16 cellular contexts compared by ENCODE assay signal in the genomic region with DNA sequence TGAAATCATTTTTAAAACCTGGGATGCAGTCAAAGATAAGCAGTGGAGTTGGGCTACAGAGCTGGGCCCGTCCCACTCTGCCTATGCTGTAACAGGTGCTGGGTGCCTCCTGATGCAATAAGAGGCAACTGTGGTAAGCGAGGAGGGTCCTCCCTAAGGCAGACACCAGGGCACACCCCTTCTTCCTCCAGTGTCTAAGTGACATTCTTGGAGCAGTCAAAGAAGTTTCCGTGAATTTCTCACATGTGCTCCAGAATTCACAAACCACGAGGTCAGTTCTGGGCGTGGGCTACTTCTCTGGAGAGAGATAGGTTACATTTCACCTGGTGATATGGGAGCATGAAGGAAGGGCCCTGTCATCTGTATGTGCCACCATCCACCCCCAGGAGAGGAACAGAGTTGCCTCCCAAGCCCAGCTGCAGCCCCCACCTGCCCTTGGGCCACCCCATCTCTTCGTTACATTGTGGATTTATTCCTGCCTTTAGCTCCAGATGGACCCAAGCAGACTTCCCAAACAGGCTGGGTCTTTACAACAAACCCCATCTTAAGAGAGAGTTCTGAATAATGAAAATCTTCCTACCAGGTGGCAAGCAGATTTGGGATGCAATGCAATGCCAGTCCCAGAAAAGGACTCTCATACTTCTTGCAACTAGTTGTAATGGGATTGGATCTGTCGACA.
"Had no signal": no experiment of that assay in that cellular context is flagged by ENCODE, and none has a peak within 500 bp of the region (broad histone marks: within the 10 kb centered on the region; RNA-seq: fewer than 3 reads in every experiment).

No MANE protein-coding gene starts in this region.

- H3K27me3 ChIP-seq: ascending aorta, breast epithelium, transverse colon, uterus had no signal

- DNase-seq: activated CD4-positive, alpha-beta T cell treated with anti-CD3 and anti-CD28 coated beads, Interleukin-2, amount 10 ng/mL, durations not matched to agents 7 days and 5 days; activated CD8-positive, alpha-beta T cell treated with anti-CD3 and anti-CD28 coated beads, Interleukin-2, amount 10 ng/mL, durations not matched to agents 7 days and 5 days; activated naive CD4-positive, alpha-beta T cell treated with anti-CD3 and anti-CD28 coated beads, Interleukin-2, amount 50 U/mL, for 16 hours; activated T-cell treated with anti-CD3 and anti-CD28 coated beads, Interleukin-2, amount 50 U/mL, for 4 hours; dermis blood vessel endothelial cell; effector memory CD8-positive, alpha-beta T cell; left colon; midbrain; stimulated activated naive CD8-positive, alpha-beta T cell treated with anti-CD3 and anti-CD28 coated beads, Interleukin-15, Interleukin-2, amounts not matched to agents 100 U/mL and 50 U/mL, for 24 hours; transverse colon; uterus had no signal

- ATAC-seq: activated CD4-positive, CD25-positive, alpha-beta regulatory T cell treated with anti-CD3 and anti-CD28 coated beads, Interleukin-2, amount 50 U/mL, for 24 hours; activated CD8-positive, alpha-beta T cell treated with anti-CD3 and anti-CD28 coated beads, Interleukin-2, amount 10 ng/mL, durations not matched to agents 7 days and 5 days; activated T-cell treated with anti-CD3 and anti-CD28 coated beads, Interleukin-2, amount 50 U/mL, for 4 hours; effector memory CD8-positive, alpha-beta T cell; left colon; stimulated activated naive CD8-positive, alpha-beta T cell treated with anti-CD3 and anti-CD28 coated beads, Interleukin-15, Interleukin-2, amounts not matched to agents 100 U/mL and 50 U/mL, for 24 hours had no signal

- H3K9me3 ChIP-seq: ascending aorta, breast epithelium, suprapubic skin, transverse colon, uterus had no signal

- H3K4me3 ChIP-seq: ascending aorta, breast epithelium, lung, suprapubic skin, transverse colon, uterus had no signal

- H3K4me1 ChIP-seq: ascending aorta, breast epithelium, suprapubic skin, transverse colon, uterus had no signal

- H3K36me3 ChIP-seq: breast epithelium, transverse colon, uterus had no signal

- H3K27ac ChIP-seq: breast epithelium, suprapubic skin, transverse colon, uterus had no signal
